10 cellular contexts compared by ENCODE assay signal in genomic region chr19:40279120-40279551, GRCh38. TPM values are rescaled to one million over a fixed set of nuclear protein-coding genes. Genes with fewer than 3 reads are reported as not detected.
DNase-seq lines count a peak whose midpoint lies in the region; ATAC-seq and TF ChIP-seq lines count a peak whose summit lies in the region.
"Had no signal": no experiment of that assay in that cellular context is flagged by ENCODE, and none has a peak within 500 bp of the region (broad histone marks: within the 10 kb centered on the region; RNA-seq: fewer than 3 reads in every experiment).

No MANE protein-coding gene starts in this region.

- peak overlapping the region; percentile 23 for H3K4me2 ChIP-seq in osteoblast (ENCODE audit: insufficient read depth, low read length)

- H3K79me2 ChIP-seq in osteoblast (ENCODE audit: insufficient read depth, low read length), result peaks cover 96% of the 10 kb centered on the region

- H3K4me1 Mint-ChIP-seq in activated naive CD8-positive, alpha-beta T cell treated with anti-CD3 and anti-CD28 coated beads, Interleukin-2, amount 10 ng/mL, durations not matched to agents 7 days and 5 days, result peaks cover 35% of the 10 kb centered on the region
- peaks cover 81% of the 10 kb centered on the region for H3K4me1 Mint-ChIP-seq in activated naive CD8-positive, alpha-beta T cell treated with anti-CD3 and anti-CD28 coated beads, Interleukin-2, amount 50 U/mL, for 24 hours

- H3K27ac Mint-ChIP-seq in activated naive CD8-positive, alpha-beta T cell treated with anti-CD3 and anti-CD28 coated beads, Interleukin-2, amount 10 ng/mL, durations not matched to agents 7 days and 5 days, result peak overlapping the region; percentile 42
- no peak overlapping the region for H3K27ac Mint-ChIP-seq in activated naive CD8-positive, alpha-beta T cell treated with anti-CD3 and anti-CD28 coated beads, Interleukin-2, amount 50 U/mL, for 24 hours

- H2AFZ ChIP-seq in osteoblast (ENCODE audit: low read length), result peak overlapping the region; percentile 22

- TF ChIP-seq POLR2A in vagina (IDR thresholded peaks at IDR 0.05), result no peak

- no peak overlapping the region for H3K4me3 Mint-ChIP-seq in activated naive CD8-positive, alpha-beta T cell treated with anti-CD3 and anti-CD28 coated beads, Interleukin-2, amount 10 ng/mL, durations not matched to agents 7 days and 5 days
- no peak overlapping the region for H3K4me3 Mint-ChIP-seq in activated naive CD8-positive, alpha-beta T cell treated with anti-CD3 and anti-CD28 coated beads, Interleukin-2, amount 50 U/mL, for 24 hours

- H3K9me3 ChIP-seq in osteoblast (ENCODE audit: low read depth, low read length) (no peaks in the 10 kb centered on the region), vagina (no peaks in the 10 kb centered on the region)

- POLR2A ChIA-PET in activated naive CD8-positive, alpha-beta T cell treated with anti-CD3 and anti-CD28 coated beads, Interleukin-2, amount 10 ng/mL, durations not matched to agents 7 days and 5 days (lab: Charles Lee), result interaction anchor here (0.6 to 1.4 kb wide), 3 partner anchors 12 to 147 kb away, joined by 3 read pairs; partner anchors contain the start of genes C19orf47, PLD3 and SERTAD1

- H4K20me1 ChIP-seq in osteoblast (ENCODE audit: insufficient read depth, low read length), result peaks cover 68% of the 10 kb centered on the region

- no peak for ATAC-seq in activated naive CD8-positive, alpha-beta T cell treated with anti-CD3 and anti-CD28 coated beads, Interleukin-2, amount 10 ng/mL, durations not matched to agents 7 days and 5 days (ENCODE audit: low read depth)
- no peak for ATAC-seq in activated naive CD8-positive, alpha-beta T cell treated with anti-CD3 and anti-CD28 coated beads, Interleukin-2, amount 50 U/mL, for 24 hours

- H3K4me3 ChIP-seq in osteoblast (ENCODE audit: insufficient read depth, low read length), result no peak overlapping the region
- peak overlapping the region; percentile 42 to 51 for H3K4me3 ChIP-seq in vagina
- H3K4me3 ChIP-seq: lung had no signal

- no peak for DNase-seq in activated naive CD8-positive, alpha-beta T cell treated with anti-CD3 and anti-CD28 coated beads, Interleukin-2, amount 10 ng/mL, durations not matched to agents 7 days and 5 days
- DNase-seq in activated naive CD8-positive, alpha-beta T cell treated with anti-CD3 and anti-CD28 coated beads, Interleukin-2, amount 50 U/mL, for 24 hours, result no peak
- peak; percentile 91 for DNase-seq in cardiac septum (ENCODE audit: low spot score)
- no peak for DNase-seq in osteoblast (ENCODE audit: insufficient read length, low spot score, missing footprints)
- peak in 1 of 2 donors; percentile 90 for DNase-seq in vagina (ENCODE audit: extremely low spot score in 2 of 2)
- DNase-seq in NCI-H2081 (lab: John Stamatoyannopoulos, UW), result no peak
- no peak for DNase-seq in NCI-H226
- DNase-seq in activated gamma-delta T cell (lab: John Stamatoyannopoulos, UW), result no peak

- H3K36me3 ChIP-seq in osteoblast (ENCODE audit: insufficient read depth, low read length) (peaks cover 12% of the 10 kb centered on the region), vagina (no peaks in the 10 kb centered on the region)

- no peak for TF ChIP-seq CTCF in osteoblast (IDR thresholded peaks at IDR 0.05; ENCODE audit: extremely low read depth, low read depth, low read length)
- no peak for TF ChIP-seq CTCF in vagina (IDR thresholded peaks at IDR 0.05)

- H3K27ac ChIP-seq in osteoblast (ENCODE audit: low read depth, low read length) (peak overlapping the region; percentile 51), vagina (peak overlapping the region; percentile 73)

- H3K36me3 Mint-ChIP-seq in activated naive CD8-positive, alpha-beta T cell treated with anti-CD3 and anti-CD28 coated beads, Interleukin-2, amount 10 ng/mL, durations not matched to agents 7 days and 5 days, result peaks cover 4% of the 10 kb centered on the region
- peaks cover 6% of the 10 kb centered on the region for H3K36me3 Mint-ChIP-seq in activated naive CD8-positive, alpha-beta T cell treated with anti-CD3 and anti-CD28 coated beads, Interleukin-2, amount 50 U/mL, for 24 hours (ENCODE audit: low read depth)

- H3K9me3 Mint-ChIP-seq in activated naive CD8-positive, alpha-beta T cell treated with anti-CD3 and anti-CD28 coated beads, Interleukin-2, amount 10 ng/mL, durations not matched to agents 7 days and 5 days, result no peaks in the 10 kb centered on the region
- no peaks in the 10 kb centered on the region for H3K9me3 Mint-ChIP-seq in activated naive CD8-positive, alpha-beta T cell treated with anti-CD3 and anti-CD28 coated beads, Interleukin-2, amount 50 U/mL, for 24 hours

- H3K27me3 Mint-ChIP-seq in activated naive CD8-positive, alpha-beta T cell treated with anti-CD3 and anti-CD28 coated beads, Interleukin-2, amount 10 ng/mL, durations not matched to agents 7 days and 5 days, result no peaks in the 10 kb centered on the region
- no peaks in the 10 kb centered on the region for H3K27me3 Mint-ChIP-seq in activated naive CD8-positive, alpha-beta T cell treated with anti-CD3 and anti-CD28 coated beads, Interleukin-2, amount 50 U/mL, for 24 hours

- H3K27me3 ChIP-seq in osteoblast (ENCODE audit: insufficient read depth, low read length), result no peaks in the 10 kb centered on the region
- no peaks in the 10 kb centered on the region for H3K27me3 ChIP-seq in vagina

- H3K4me1 ChIP-seq in osteoblast (ENCODE audit: insufficient read depth, low read length), result peaks cover 35% of the 10 kb centered on the region
- peaks cover 99% of the 10 kb centered on the region for H3K4me1 ChIP-seq in vagina

- intact Hi-C loops in cardiac septum (cut with DNase I) (no loop called here), vagina (cut with DNase I) (no loop called here)

RNA-seq across cellular contexts. Expression of gene AKT2, which starts 6.0 kb away (rescaled TPM):
- 100 to 1,000 TPM; 164 to 170 TPM for total RNA-seq in activated naive CD8-positive, alpha-beta T cell treated with anti-CD3 and anti-CD28 coated beads, Interleukin-2, amount 10 ng/mL, durations not matched to agents 7 days and 5 days
- total RNA-seq in cardiac septum (116 TPM), osteoblast (115 and 118 TPM in 2 replicates), vagina (105 TPM)

RNA-seq across cellular contexts. Expression of gene CCNP, which starts 52.6 kb away (rescaled TPM):
- total RNA-seq in activated naive CD8-positive, alpha-beta T cell treated with anti-CD3 and anti-CD28 coated beads, Interleukin-2, amount 10 ng/mL, durations not matched to agents 7 days and 5 days, result under 1 TPM; 0.53 to 0.99 TPM
- total RNA-seq in cardiac septum, result 0.32 TPM
- 0.29 TPM in 1 of 2 replicates, not detected in the other for total RNA-seq in osteoblast
- not detected for total RNA-seq in vagina
- total RNA-seq: A172 had no signal
